ENCODE assay signal across 14 cellular contexts in the genomic region with DNA sequence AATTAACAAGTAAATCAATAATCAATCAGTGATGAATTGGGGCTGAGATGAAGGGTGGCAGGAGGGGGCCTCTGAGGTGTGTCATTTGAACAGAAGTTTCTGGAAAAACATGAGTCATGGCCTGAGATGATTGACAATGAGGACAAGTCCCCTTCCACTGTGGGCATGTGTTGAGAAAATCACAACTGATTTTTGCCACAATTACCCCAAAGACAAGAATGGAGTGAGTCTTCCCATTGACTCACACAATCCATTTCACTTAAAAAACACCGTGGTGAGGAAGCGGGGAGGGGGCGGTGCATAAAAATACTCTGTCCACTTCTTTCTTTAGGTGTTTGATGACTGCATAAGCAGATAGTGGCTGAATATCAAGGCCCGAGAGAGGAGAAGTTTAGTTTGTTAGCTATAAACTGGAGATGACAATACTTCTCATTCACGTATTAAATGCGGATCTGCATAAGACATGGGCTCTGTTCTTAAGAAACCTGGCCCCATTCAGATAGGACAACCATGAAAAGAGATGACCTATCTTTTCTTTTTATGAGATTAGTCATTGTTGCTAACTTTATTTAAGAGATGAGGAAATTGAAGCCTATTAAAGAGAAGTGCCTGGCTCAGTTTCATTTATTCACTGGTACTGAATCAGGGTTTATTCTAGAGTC. TPM values are rescaled to one million over a fixed set of nuclear protein-coding genes. Genes with fewer than 3 reads are reported as not detected.
DNase-seq lines count a peak whose midpoint lies in the region; ATAC-seq and TF ChIP-seq lines count a peak whose summit lies in the region.
"Had no signal": no experiment of that assay in that cellular context is flagged by ENCODE, and none has a peak within 500 bp of the region (broad histone marks: within the 10 kb centered on the region; RNA-seq: fewer than 3 reads in every experiment).

No MANE protein-coding gene starts in this region.

- H3K9ac ChIP-seq in mammary epithelial cell (ENCODE audit: insufficient read depth, low read length): peak overlapping the region; percentile 64

- CTCF ChIA-PET in mammary epithelial cell (lab: Charles Lee; ENCODE audit: low non-redundant PET): no interaction called here

- peak overlapping the region; percentile 75 for H2AFZ ChIP-seq in mammary epithelial cell (ENCODE audit: low read depth, low read length)

- peak overlapping the region; percentile 82 for H3K27ac ChIP-seq in mammary epithelial cell (ENCODE audit: insufficient read depth, low read depth, low read length)
- H3K27ac ChIP-seq: esophagus muscularis mucosa, pancreas, SJCRH30 had no signal

- H3K4me2 ChIP-seq in mammary epithelial cell (ENCODE audit: insufficient read depth, low read depth, low read length): peak overlapping the region; percentile 77

- H3K4me3 ChIP-seq in mammary epithelial cell (replicated peaks in 1 of 3; ENCODE audit: insufficient read depth in 1 of 3, low read depth in 2 of 3, low read length in 3 of 3) (peak overlapping the region in 2 of 3 experiments; percentile 9 to 13), mucosa of descending colon (no peak overlapping the region)
- H3K4me3 ChIP-seq: esophagus muscularis mucosa, pancreas, SJCRH30 had no signal

- in situ Hi-C loops in mammary epithelial cell (cut with MboI; ENCODE audit: low sequenced_read_pairs in 2 of 2): no loop called here

- DNase-seq in activated T-cell treated with anti-CD3 and anti-CD28 coated beads for 48 hours (ENCODE audit: low read depth) (peak; percentile 50), mammary epithelial cell (peak; percentile 89), Right ventricle myocardium inferior (ENCODE audit: missing footprints) (no peak), NCI-H146 treated with DMSO at 0.1 percent for 48 hours (lab: John Stamatoyannopoulos, UW; ENCODE audit: unreplicated experiment) (no peak), mucosa of descending colon (no peak)
- DNase-seq in activated T-cell treated with anti-CD3 and anti-CD28 coated beads, Interleukin-2, amount 50 U/mL, for 1 hour: no peak
- DNase-seq in activated CD4-positive, alpha-beta T cell treated with anti-CD3 and anti-CD28 coated beads for 48 hours: peak; percentile 79
- peak; percentile 5 to 10 for DNase-seq in stimulated activated CD8-positive, alpha-beta memory T cell treated with anti-CD3 and anti-CD28 coated beads, Interleukin-7, amount 100 ng/mL, for 4 hours (ENCODE audit: low read depth in 2 of 2)
- DNase-seq: caudate nucleus, DMS 273 treated with DMSO at 0.1 percent for 48 hours, NCI-H446, pancreas, SJCRH30 had no signal

- BruUV-seq in mammary epithelial cell (replicated peaks; lab: Mats Ljungman, UMichigan): TSS peak; percentile 42

- H3K36me3 ChIP-seq in mammary epithelial cell (ENCODE audit: insufficient read depth, low read length): no peaks in the 10 kb centered on the region
- H3K36me3 ChIP-seq in mucosa of descending colon (ENCODE audit: low read depth): no peaks in the 10 kb centered on the region
- H3K36me3 ChIP-seq: esophagus muscularis mucosa, pancreas, SJCRH30 had no signal

- peaks cover 29% of the 10 kb centered on the region for H3K4me1 ChIP-seq in mammary epithelial cell (ENCODE audit: insufficient read depth, low read length)
- no peaks in the 10 kb centered on the region for H3K4me1 ChIP-seq in mucosa of descending colon (ENCODE audit: low read depth)
- H3K4me1 ChIP-seq: pancreas had no signal

- 71% methylated on average over 6 of the region's 6 CpGs for WGBS in mammary epithelial cell (ENCODE audit: low coverage, missing lambda C conversion rate)

- intact Hi-C loops in mammary epithelial cell (cut with micrococcal nuclease) (loop anchor here (2.0 to 5.0 kb wide), 2 partner anchors 34 to 52 kb away; a partner anchor contains a TSS), Right ventricle myocardium inferior (cut with DNase I) (no loop called here), mucosa of descending colon (cut with DNase I, micrococcal nuclease) (no loop called here)

- no peak for ATAC-seq in Right ventricle myocardium inferior
- no peak for ATAC-seq in mucosa of descending colon
- ATAC-seq: pancreas had no signal

- H4K20me1 ChIP-seq in mammary epithelial cell (ENCODE audit: insufficient read depth, low read length): no peaks in the 10 kb centered on the region

- H3K9me3 ChIP-seq in mammary epithelial cell (replicated peaks; ENCODE audit: insufficient read depth, low read length) (no peaks in the 10 kb centered on the region), mucosa of descending colon (no peaks in the 10 kb centered on the region)
- H3K9me3 ChIP-seq: esophagus muscularis mucosa, pancreas, SJCRH30 had no signal

- TF ChIP-seq CTCF in mammary epithelial cell (conservative IDR thresholded peaks at IDR 0.05 in 1 of 2, IDR thresholded peaks at IDR 0.05 in 1 of 2; ENCODE audit: extremely low read depth in 1 of 2, insufficient read depth in 1 of 2, low read depth in 1 of 2, low read length in 2 of 2): no peak
- TF ChIP-seq CTCF in mucosa of descending colon (IDR thresholded peaks at IDR 0.05): no peak

- H3K79me2 ChIP-seq in mammary epithelial cell (ENCODE audit: insufficient read depth, low read length): no peaks in the 10 kb centered on the region

- H3K27me3 ChIP-seq in mammary epithelial cell (ENCODE audit: insufficient read depth, low read length): no peaks in the 10 kb centered on the region
- H3K27me3 ChIP-seq: esophagus muscularis mucosa, pancreas, SJCRH30 had no signal

- dilution Hi-C loops in mammary epithelial cell (cut with HindIII; ENCODE audit: low sequenced_read_pairs): no loop called here

RNA-seq across cellular contexts. Expression of a gene that starts 34.7 kb away (rescaled TPM):
- 10 to 100 TPM in 1 of 2 donors, 1 to 10 TPM in 1; 5.5 to 23.8 TPM for total RNA-seq in mammary epithelial cell
- polyA plus RNA-seq in mammary epithelial cell: 3.0 TPM
- 1.9 TPM for polyA minus RNA-seq in mammary epithelial cell
- total RNA-seq in Right ventricle myocardium inferior: 1.5 TPM
- 1 to 10 TPM in 1 of 3 donors, under 1 TPM in 2; 0.31 to 3.6 (median 0.43) TPM for total RNA-seq in mucosa of descending colon

RNA-seq across cellular contexts. Expression of a gene that starts 51.1 kb away (rescaled TPM):
- total RNA-seq in mammary epithelial cell: 100 to 1,000 TPM in 1 of 2 donors, 10 to 100 TPM in 1; 84.6 to 147 TPM
- polyA plus RNA-seq in mammary epithelial cell: 105 TPM
- 34.1 TPM for polyA minus RNA-seq in mammary epithelial cell
- 201 TPM for total RNA-seq in Right ventricle myocardium inferior
- 100 to 1,000 TPM in 1 of 3 donors, 10 to 100 TPM in 2; 44.7 to 128 (median 53.8) TPM for total RNA-seq in mucosa of descending colon

Comparison
In these comparisons a context has a peak if more than half of its experiments do, and no peak if none do; other contexts are left out.
1. DNase-seq: peak in activated T-cell treated with anti-CD3 and anti-CD28 coated beads for 48 hours (single experiment), activated CD4-positive, alpha-beta T cell treated with anti-CD3 and anti-CD28 coated beads for 48 hours (single experiment), mammary epithelial cell (single experiment) and stimulated activated CD8-positive, alpha-beta memory T cell treated with anti-CD3 and anti-CD28 coated beads, Interleukin-7, amount 100 ng/mL, for 4 hours (2 of 2); none in activated T-cell treated with anti-CD3 and anti-CD28 coated beads, Interleukin-2, amount 50 U/mL, for 1 hour (single experiment), Right ventricle myocardium inferior (single experiment), NCI-H146 treated with DMSO at 0.1 percent for 48 hours (single experiment) and mucosa of descending colon (0 of 3).